ENCODE assay signal across 8 cellular contexts in genomic region chr6:89597988-89598387, GRCh38. TPM values are rescaled to one million over a fixed set of nuclear protein-coding genes. Genes with fewer than 3 reads are reported as not detected.
DNase-seq lines count a peak whose midpoint lies in the region; ATAC-seq and TF ChIP-seq lines count a peak whose summit lies in the region.

No MANE protein-coding gene starts in this region.

- peaks cover 10% of the 10 kb centered on the region for H3K4me1 ChIP-seq in CD8-positive, alpha-beta T cell (ENCODE audit: insufficient read depth, low read length)

- no peaks in the 10 kb centered on the region for H3K36me3 ChIP-seq in CD8-positive, alpha-beta T cell (ENCODE audit: insufficient read depth, low read length)

- H3K4me3 ChIP-seq in CD8-positive, alpha-beta T cell (ENCODE audit: low read depth, low read length) = no peak overlapping the region

- H3K9me3 ChIP-seq in CD8-positive, alpha-beta T cell (ENCODE audit: low read length) = no peaks in the 10 kb centered on the region

- no peak for ATAC-seq in CD8-positive, alpha-beta T cell

- peak; percentile 37 for DNase-seq in 8988T
- DNase-seq in NCI-H748 (lab: John Stamatoyannopoulos, UW; ENCODE audit: unreplicated experiment) = peak; percentile 59
- peak; percentile 67 for DNase-seq in epidermal melanocyte (ENCODE audit: insufficient read length, low spot score)
- DNase-seq in stromal cell of bone marrow (ENCODE audit: low read depth) = peak; percentile 53
- DNase-seq in CD8-positive, alpha-beta T cell = no peak
- DNase-seq in posterior vena cava (ENCODE audit: low spot score) = no peak
- no peak for DNase-seq in CD14-positive monocyte (ENCODE audit: low spot score)

- H3K27ac ChIP-seq in CD8-positive, alpha-beta T cell (ENCODE audit: low read depth, low read length) = no peak overlapping the region

- H3K27ac Mint-ChIP-seq in CD8-positive, alpha-beta T cell = no peak overlapping the region
- H3K27ac Mint-ChIP-seq in CD14-positive monocyte = no peak overlapping the region

- no peak overlapping the region for H3K4me3 Mint-ChIP-seq in CD8-positive, alpha-beta T cell
- no peak overlapping the region for H3K4me3 Mint-ChIP-seq in CD14-positive monocyte

- H3K36me3 Mint-ChIP-seq in CD8-positive, alpha-beta T cell = no peaks in the 10 kb centered on the region
- no peaks in the 10 kb centered on the region for H3K36me3 Mint-ChIP-seq in CD14-positive monocyte

- H3K9me3 Mint-ChIP-seq in CD8-positive, alpha-beta T cell = no peaks in the 10 kb centered on the region
- peaks cover 0 to 5% (median 2%) of the 10 kb centered on the region in 7 donors for H3K9me3 Mint-ChIP-seq in CD14-positive monocyte

- intact Hi-C loops in CD8-positive, alpha-beta T cell (cut with DNase I, micrococcal nuclease) = no loop called here
- intact Hi-C loops in posterior vena cava (cut with DNase I) = no loop called here
- intact Hi-C loops in CD14-positive monocyte (cut with micrococcal nuclease) = no loop called here

- POLR2A ChIA-PET in CD8-positive, alpha-beta T cell (lab: Charles Lee) = no interaction called here

- H3K27me3 Mint-ChIP-seq in CD8-positive, alpha-beta T cell (ENCODE audit: low read depth) = no peaks in the 10 kb centered on the region
- H3K27me3 Mint-ChIP-seq in CD14-positive monocyte (ENCODE audit: low read depth in 3 of 3) = no peaks in the 10 kb centered on the region

- peaks cover 13% of the 10 kb centered on the region for H3K4me1 Mint-ChIP-seq in CD8-positive, alpha-beta T cell (ENCODE audit: low read depth)
- peaks cover 14% of the 10 kb centered on the region for H3K4me1 Mint-ChIP-seq in CD14-positive monocyte

- H3K27me3 ChIP-seq in CD8-positive, alpha-beta T cell (ENCODE audit: insufficient read depth, low read length) = no peaks in the 10 kb centered on the region

- CTCF ChIA-PET in CD8-positive, alpha-beta T cell (lab: Charles Lee) = interaction anchor here (1.3 kb wide), 1 partner anchor 166 kb away, joined by 4 read pairs; no protein-coding TSS in a partner anchor

- TF ChIP-seq CTCF in GM12873 (IDR thresholded peaks at IDR 0.05; ENCODE audit: insufficient read depth, low read depth, low read length, missing control alignments) (peak; percentile 2), CD14-positive monocyte (IDR thresholded peaks at IDR 0.05) (no peak)
- no peak for TF ChIP-seq CTCF in CD8-positive, alpha-beta T cell (IDR thresholded peaks at IDR 0.05)

RNA-seq across cellular contexts. Expression of gene LYRM2, which starts 40.6 kb away (rescaled TPM):
- 10 to 100 TPM; 16.7 to 17.8 TPM for total RNA-seq in CD8-positive, alpha-beta T cell
- total RNA-seq in posterior vena cava = 10 to 100 TPM; 34.1 to 34.3 TPM
- 10 to 100 TPM; 58.1 to 64.0 TPM for polyA plus RNA-seq in CD14-positive monocyte

Comparison
In these comparisons a context has a peak if more than half of its experiments do, and no peak if none do; other contexts are left out.
1. DNase-seq: peak in 8988T (single experiment), NCI-H748 (single experiment), epidermal melanocyte (single experiment) and stromal cell of bone marrow (single experiment); none in CD8-positive, alpha-beta T cell (0 of 7), posterior vena cava (single experiment) and CD14-positive monocyte (single experiment).